Comparison of ENCODE assay signal across 1 cellular context in genomic region chr17:65198653-65199382, GRCh38.
TF ChIP-seq lines count a peak whose summit lies in the region.

No MANE protein-coding gene starts in this region.

TF ChIP-seq in K562, 482 proteins besides CTCF, POLR2A, EP300 and RAD21 (continued from another document and continues in another):
- TF ChIP-seq, protein P1, sequence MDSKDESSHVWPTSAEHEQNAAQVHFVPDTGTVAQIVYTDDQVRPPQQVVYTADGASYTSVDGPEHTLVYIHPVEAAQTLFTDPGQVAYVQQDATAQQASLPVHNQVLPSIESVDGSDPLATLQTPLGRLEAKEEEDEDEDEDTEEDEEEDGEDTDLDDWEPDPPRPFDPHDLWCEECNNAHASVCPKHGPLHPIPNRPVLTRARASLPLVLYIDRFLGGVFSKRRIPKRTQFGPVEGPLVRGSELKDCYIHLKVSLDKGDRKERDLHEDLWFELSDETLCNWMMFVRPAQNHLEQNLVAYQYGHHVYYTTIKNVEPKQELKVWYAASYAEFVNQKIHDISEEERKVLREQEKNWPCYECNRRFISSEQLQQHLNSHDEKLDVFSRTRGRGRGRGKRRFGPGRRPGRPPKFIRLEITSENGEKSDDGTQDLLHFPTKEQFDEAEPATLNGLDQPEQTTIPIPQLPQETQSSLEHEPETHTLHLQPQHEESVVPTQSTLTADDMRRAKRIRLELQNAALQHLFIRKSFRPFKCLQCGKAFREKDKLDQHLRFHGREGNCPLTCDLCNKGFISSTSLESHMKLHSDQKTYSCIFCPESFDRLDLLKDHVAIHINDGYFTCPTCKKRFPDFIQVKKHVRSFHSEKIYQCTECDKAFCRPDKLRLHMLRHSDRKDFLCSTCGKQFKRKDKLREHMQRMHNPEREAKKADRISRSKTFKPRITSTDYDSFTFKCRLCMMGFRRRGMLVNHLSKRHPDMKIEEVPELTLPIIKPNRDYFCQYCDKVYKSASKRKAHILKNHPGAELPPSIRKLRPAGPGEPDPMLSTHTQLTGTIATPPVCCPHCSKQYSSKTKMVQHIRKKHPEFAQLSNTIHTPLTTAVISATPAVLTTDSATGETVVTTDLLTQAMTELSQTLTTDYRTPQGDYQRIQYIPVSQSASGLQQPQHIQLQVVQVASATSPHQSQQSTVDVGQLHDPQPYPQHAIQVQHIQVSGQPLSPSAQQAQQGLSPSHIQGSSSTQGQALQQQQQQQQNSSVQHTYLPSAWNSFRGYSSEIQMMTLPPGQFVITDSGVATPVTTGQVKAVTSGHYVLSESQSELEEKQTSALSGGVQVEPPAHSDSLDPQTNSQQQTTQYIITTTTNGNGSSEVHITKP (IDR thresholded peaks at IDR 0.05; ENCODE audit: partially characterized antibody), result no peak
- TF ChIP-seq ZNF561 (CRISPR knock-in tag; conservative IDR thresholded peaks at IDR 0.05) (no peak), GATA2 (CRISPR knock-in tag; IDR thresholded peaks at IDR 0.05) (peak; percentile 61; the same call in 1 of the 2 replicates), CEBPB (tag; IDR thresholded peaks at IDR 0.05) (peak; percentile 64), MIER1 (IDR thresholded peaks at IDR 0.05; ENCODE audit: low read depth) (no peak), PCBP1 (IDR thresholded peaks at IDR 0.05; ENCODE audit: low read depth, low read length, poor library complexity, severe bottlenecking) (no peak), TARDBP (IDR thresholded peaks at IDR 0.05) (no peak), ZBTB11 (CRISPR knock-in tag; IDR thresholded peaks at IDR 0.05) (no peak), NRF1 (conservative IDR thresholded peaks at IDR 0.05 in 1 of 2, IDR thresholded peaks at IDR 0.05 in 1 of 2) (no peak), HCFC1 (IDR thresholded peaks at IDR 0.05; ENCODE audit: low read depth, low read length) (no peak), MAFK (IDR thresholded peaks at IDR 0.05; ENCODE audit: low read length) (no peak), ZNF316 (IDR thresholded peaks at IDR 0.05) (peak; percentile 49; the same call in 1 of the 2 replicates), ZNF766 (CRISPR knock-in tag; conservative IDR thresholded peaks at IDR 0.05) (no peak), SRSF7 (optimal IDR thresholded peaks at IDR 0.05; ENCODE audit: low read depth, low read length) (no peak), MCM5 (IDR thresholded peaks at IDR 0.05; ENCODE audit: low read depth) (no peak), ZSCAN29 (IDR thresholded peaks at IDR 0.05) (no peak), ZBTB49 (CRISPR knock-in tag; IDR thresholded peaks at IDR 0.05; ENCODE audit: borderline replicate concordance) (no peak), HOXB6 (CRISPR knock-in tag; IDR thresholded peaks at IDR 0.05; ENCODE audit: borderline replicate concordance) (no peak), YBX1 (IDR thresholded peaks at IDR 0.05) (no peak), MXD1 (CRISPR knock-in tag; IDR thresholded peaks at IDR 0.05; ENCODE audit: borderline replicate concordance, poor library complexity, severe bottlenecking) (no peak), CEBPG (CRISPR knock-in tag; IDR thresholded peaks at IDR 0.05) (no peak), CEBPG (tag; conservative IDR thresholded peaks at IDR 0.05 in 1 of 2, IDR thresholded peaks at IDR 0.05 in 1 of 2) (peak in 1 of 2 experiments; percentile 43; a peak in 1 of 4 replicates), ZSCAN32 (CRISPR knock-in tag; IDR thresholded peaks at IDR 0.05) (no peak), HDAC2 (IDR thresholded peaks at IDR 0.05) (no peak), ARID2 (IDR thresholded peaks at IDR 0.05) (0 out of 2 replicates have a peak, but pooled peaks have one; percentile 25), ZHX1 (conservative IDR thresholded peaks at IDR 0.05; ENCODE audit: low read length) (no peak), ZNF12 (CRISPR knock-in tag; IDR thresholded peaks at IDR 0.05) (no peak), CBX3 (IDR thresholded peaks at IDR 0.05; ENCODE audit: borderline replicate concordance in 1 of 2, low read length in 2 of 2) (no peak), SAP30 (IDR thresholded peaks at IDR 0.05; ENCODE audit: borderline replicate concordance, insufficient read depth, low read depth, low read length, poor library complexity, severe bottlenecking) (no peak), MED1 (CRISPR knock-in tag; IDR thresholded peaks at IDR 0.05; ENCODE audit: borderline replicate concordance) (no peak)
- TF ChIP-seq, protein P2, sequence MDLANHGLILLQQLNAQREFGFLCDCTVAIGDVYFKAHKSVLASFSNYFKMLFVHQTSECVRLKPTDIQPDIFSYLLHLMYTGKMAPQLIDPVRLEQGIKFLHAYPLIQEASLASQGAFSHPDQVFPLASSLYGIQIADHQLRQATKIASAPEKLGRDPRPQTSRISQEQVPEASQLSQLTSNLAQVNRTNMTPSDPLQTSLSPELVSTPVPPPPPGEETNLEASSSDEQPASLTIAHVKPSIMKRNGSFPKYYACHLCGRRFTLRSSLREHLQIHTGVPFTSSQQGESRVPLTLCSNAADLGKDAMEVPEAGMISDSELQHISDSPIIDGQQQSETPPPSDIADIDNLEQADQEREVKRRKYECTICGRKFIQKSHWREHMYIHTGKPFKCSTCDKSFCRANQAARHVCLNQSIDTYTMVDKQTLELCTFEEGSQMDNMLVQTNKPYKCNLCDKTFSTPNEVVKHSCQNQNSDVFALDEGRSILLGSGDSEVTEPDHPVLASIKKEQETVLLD (IDR thresholded peaks at IDR 0.05), result no peak
- TF ChIP-seq, protein P3, sequence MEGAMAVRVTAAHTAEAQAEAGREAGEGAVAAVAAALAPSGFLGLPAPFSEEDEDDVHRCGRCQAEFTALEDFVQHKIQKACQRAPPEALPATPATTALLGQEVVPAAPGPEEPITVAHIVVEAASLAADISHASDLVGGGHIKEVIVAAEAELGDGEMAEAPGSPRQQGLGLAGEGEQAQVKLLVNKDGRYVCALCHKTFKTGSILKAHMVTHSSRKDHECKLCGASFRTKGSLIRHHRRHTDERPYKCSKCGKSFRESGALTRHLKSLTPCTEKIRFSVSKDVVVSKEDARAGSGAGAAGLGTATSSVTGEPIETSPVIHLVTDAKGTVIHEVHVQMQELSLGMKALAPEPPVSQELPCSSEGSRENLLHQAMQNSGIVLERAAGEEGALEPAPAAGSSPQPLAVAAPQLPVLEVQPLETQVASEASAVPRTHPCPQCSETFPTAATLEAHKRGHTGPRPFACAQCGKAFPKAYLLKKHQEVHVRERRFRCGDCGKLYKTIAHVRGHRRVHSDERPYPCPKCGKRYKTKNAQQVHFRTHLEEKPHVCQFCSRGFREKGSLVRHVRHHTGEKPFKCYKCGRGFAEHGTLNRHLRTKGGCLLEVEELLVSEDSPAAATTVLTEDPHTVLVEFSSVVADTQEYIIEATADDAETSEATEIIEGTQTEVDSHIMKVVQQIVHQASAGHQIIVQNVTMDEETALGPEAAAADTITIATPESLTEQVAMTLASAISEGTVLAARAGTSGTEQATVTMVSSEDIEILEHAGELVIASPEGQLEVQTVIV (CRISPR knock-in tag; IDR thresholded peaks at IDR 0.05; ENCODE audit: borderline replicate concordance), result no peak
- TF ChIP-seq, protein P4, sequence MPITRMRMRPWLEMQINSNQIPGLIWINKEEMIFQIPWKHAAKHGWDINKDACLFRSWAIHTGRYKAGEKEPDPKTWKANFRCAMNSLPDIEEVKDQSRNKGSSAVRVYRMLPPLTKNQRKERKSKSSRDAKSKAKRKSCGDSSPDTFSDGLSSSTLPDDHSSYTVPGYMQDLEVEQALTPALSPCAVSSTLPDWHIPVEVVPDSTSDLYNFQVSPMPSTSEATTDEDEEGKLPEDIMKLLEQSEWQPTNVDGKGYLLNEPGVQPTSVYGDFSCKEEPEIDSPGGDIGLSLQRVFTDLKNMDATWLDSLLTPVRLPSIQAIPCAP (CRISPR knock-in tag; IDR thresholded peaks at IDR 0.05; ENCODE audit: borderline replicate concordance), result no peak
- TF ChIP-seq, protein P5, sequence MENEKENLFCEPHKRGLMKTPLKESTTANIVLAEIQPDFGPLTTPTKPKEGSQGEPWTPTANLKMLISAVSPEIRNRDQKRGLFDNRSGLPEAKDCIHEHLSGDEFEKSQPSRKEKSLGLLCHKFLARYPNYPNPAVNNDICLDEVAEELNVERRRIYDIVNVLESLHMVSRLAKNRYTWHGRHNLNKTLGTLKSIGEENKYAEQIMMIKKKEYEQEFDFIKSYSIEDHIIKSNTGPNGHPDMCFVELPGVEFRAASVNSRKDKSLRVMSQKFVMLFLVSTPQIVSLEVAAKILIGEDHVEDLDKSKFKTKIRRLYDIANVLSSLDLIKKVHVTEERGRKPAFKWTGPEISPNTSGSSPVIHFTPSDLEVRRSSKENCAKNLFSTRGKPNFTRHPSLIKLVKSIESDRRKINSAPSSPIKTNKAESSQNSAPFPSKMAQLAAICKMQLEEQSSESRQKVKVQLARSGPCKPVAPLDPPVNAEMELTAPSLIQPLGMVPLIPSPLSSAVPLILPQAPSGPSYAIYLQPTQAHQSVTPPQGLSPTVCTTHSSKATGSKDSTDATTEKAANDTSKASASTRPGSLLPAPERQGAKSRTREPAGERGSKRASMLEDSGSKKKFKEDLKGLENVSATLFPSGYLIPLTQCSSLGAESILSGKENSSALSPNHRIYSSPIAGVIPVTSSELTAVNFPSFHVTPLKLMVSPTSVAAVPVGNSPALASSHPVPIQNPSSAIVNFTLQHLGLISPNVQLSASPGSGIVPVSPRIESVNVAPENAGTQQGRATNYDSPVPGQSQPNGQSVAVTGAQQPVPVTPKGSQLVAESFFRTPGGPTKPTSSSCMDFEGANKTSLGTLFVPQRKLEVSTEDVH (IDR thresholded peaks at IDR 0.05; ENCODE audit: low read depth, partially characterized antibody), result no peak
- TF ChIP-seq, protein P6, sequence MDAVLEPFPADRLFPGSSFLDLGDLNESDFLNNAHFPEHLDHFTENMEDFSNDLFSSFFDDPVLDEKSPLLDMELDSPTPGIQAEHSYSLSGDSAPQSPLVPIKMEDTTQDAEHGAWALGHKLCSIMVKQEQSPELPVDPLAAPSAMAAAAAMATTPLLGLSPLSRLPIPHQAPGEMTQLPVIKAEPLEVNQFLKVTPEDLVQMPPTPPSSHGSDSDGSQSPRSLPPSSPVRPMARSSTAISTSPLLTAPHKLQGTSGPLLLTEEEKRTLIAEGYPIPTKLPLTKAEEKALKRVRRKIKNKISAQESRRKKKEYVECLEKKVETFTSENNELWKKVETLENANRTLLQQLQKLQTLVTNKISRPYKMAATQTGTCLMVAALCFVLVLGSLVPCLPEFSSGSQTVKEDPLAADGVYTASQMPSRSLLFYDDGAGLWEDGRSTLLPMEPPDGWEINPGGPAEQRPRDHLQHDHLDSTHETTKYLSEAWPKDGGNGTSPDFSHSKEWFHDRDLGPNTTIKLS (IDR thresholded peaks at IDR 0.05; ENCODE audit: borderline replicate concordance, low read depth), result 0 out of 2 replicates have a peak, but pooled peaks have one; percentile 13
